In the genomic region with DNA sequence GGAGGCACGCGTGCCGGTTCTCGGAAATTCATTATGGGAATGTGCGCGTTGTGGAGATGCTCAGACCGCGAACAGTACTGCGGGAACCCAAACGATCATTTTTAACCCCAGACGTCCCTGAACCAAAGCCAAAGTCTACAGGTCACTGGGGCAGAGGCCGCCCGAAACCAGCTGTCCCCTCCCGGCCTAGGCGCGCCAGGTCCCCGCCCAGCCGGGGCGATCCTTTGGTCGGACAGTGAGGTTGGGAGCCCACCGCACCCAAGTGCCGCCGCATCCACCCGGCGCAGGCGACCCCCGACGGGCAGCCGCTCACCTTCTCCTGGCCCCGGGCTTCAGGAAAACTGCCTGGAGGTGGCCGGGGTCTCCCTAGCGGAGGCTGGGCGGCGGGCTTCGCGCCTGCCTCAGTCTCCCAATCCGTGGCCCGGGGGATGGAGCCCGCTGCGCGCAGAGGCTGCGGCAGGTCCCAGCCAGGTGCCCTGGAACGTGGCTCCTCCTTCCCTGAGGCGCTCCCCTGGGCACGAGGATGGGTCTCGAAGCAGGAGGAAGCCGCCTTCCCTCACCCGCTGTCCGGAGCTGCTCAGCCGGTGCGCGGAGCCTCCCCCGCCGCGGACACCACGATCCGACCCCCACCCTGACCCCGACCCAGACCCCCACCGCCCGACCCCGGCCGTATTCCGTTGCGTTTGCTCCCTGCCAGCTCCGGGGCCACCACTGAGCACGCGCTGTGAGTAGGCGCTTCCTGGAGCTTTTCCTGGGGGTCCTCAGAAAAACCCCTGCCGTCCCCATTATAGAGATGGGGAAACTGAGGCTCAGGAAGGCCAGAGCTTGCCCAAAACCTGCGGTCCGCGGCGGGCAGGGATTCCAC, we compare ENCODE assay signal across 8 cellular contexts. TPM values are rescaled to one million over a fixed set of nuclear protein-coding genes. Genes with fewer than 3 reads are reported as not detected.
DNase-seq lines count a peak whose midpoint lies in the region; ATAC-seq and TF ChIP-seq lines count a peak whose summit lies in the region.

No MANE protein-coding gene starts in this region.

- DNase-seq in GM12865 (ENCODE audit: low read depth) (peak; percentile 40), RPMI8226 (peak; percentile 55), fibroblast of the aortic adventitia (ENCODE audit: low read depth) (no peak), sigmoid colon (no peak), kidney tubule cell (ENCODE audit: low spot score) (no peak), LoVo (ENCODE audit: low spot score) (no peak), KG1 (lab: John Stamatoyannopoulos, UW) (no peak)

- no peak for TF ChIP-seq POLR2A in sigmoid colon (IDR thresholded peaks at IDR 0.05)

- no peaks in the 10 kb centered on the region for H3K9me3 ChIP-seq in sigmoid colon

- ATAC-seq in HG02870 (IDR thresholded peaks at IDR 0.05; ENCODE audit: unreplicated experiment): no peak

- peaks cover 0 to 35% (median 24%) of the 10 kb centered on the region in 4 donors for H3K4me1 ChIP-seq in sigmoid colon

- peaks cover 10 to 75% (median 42%) of the 10 kb centered on the region in 3 donors for H3K27me3 ChIP-seq in sigmoid colon

- TF ChIP-seq EP300 in sigmoid colon (IDR thresholded peaks at IDR 0.05): no peak

- H3K27ac ChIP-seq in sigmoid colon: peak overlapping the region in 2 of 4 donors; percentile 7 to 41

- H3K4me3 ChIP-seq in GM12865 (ENCODE audit: low read depth, low read length): peak overlapping the region; percentile 82
- peak overlapping the region; percentile 28 for H3K4me3 ChIP-seq in fibroblast of the aortic adventitia (ENCODE audit: low read depth, low read length)
- H3K4me3 ChIP-seq in sigmoid colon: peak overlapping the region; percentile 11 to 65 (median 48)

- no peaks in the 10 kb centered on the region for H3K36me3 ChIP-seq in sigmoid colon

- no peak for TF ChIP-seq CTCF in GM12865 (IDR thresholded peaks at IDR 0.05; ENCODE audit: insufficient read depth, low read depth, low read length, missing control alignments)
- no peak for TF ChIP-seq CTCF in fibroblast of the aortic adventitia (IDR thresholded peaks at IDR 0.05; ENCODE audit: insufficient read depth, low read length)
- no peak for TF ChIP-seq CTCF in sigmoid colon (IDR thresholded peaks at IDR 0.05)

- WGBS in sigmoid colon, 2 donors: 2 to 3% methylated on average over 73 of the region's 73 CpGs

- intact Hi-C loops in sigmoid colon (cut with DNase I): loop anchor here (1.0 to 5.0 kb wide), 3 partner anchors 39 to 129 kb away; partner anchors contain the start of genes SUMO3 and UBE2G2

RNA-seq across cellular contexts. Expression of gene SLX9, which starts 8.1 kb away (rescaled TPM):
- 6.0 and 7.4 TPM in 2 replicates for total RNA-seq in fibroblast of the aortic adventitia (ENCODE audit: low replicate concordance)
- total RNA-seq in sigmoid colon: 10 to 100 TPM; 18.3 to 38.8 (median 22.0) TPM
- 10 to 100 TPM in 2 of 3 donors, 1 to 10 TPM in 1; 9.7 to 31.9 (median 15.0) TPM for polyA plus RNA-seq in sigmoid colon

RNA-seq across cellular contexts. Expression of gene ITGB2, which starts 11.0 kb away (rescaled TPM):
- total RNA-seq in fibroblast of the aortic adventitia (ENCODE audit: low replicate concordance): 0.09 TPM in 1 of 2 replicates, not detected in the other
- 10 to 100 TPM; 14.7 to 82.0 (median 48.5) TPM for total RNA-seq in sigmoid colon
- 100 to 1,000 TPM in 1 of 3 donors, 10 to 100 TPM in 2; 21.0 to 103 (median 60.5) TPM for polyA plus RNA-seq in sigmoid colon

RNA-seq across cellular contexts. Expression of gene PTTG1IP, which starts 58.2 kb away (rescaled TPM):
- 226 and 233 TPM in 2 replicates for total RNA-seq in fibroblast of the aortic adventitia (ENCODE audit: low replicate concordance)
- 100 to 1,000 TPM; 158 to 208 (median 188) TPM for total RNA-seq in sigmoid colon
- polyA plus RNA-seq in sigmoid colon: 100 to 1,000 TPM in 1 of 3 donors, 10 to 100 TPM in 2; 49.7 to 146 (median 59.5) TPM

Comparison
In these comparisons a context has a peak if more than half of its experiments do, and no peak if none do; other contexts are left out.
1. DNase-seq: peak in GM12865 (single experiment) and RPMI8226 (single experiment); none in fibroblast of the aortic adventitia (single experiment), sigmoid colon (single experiment), kidney tubule cell (single experiment), LoVo (single experiment) and KG1 (single experiment).
2. H3K4me3 ChIP-seq: peak in every context shown above with its lines; median percentile 82 in GM12865; 48 in sigmoid colon; 28 in fibroblast of the aortic adventitia.
3. RNA of gene ITGB2, which starts 11.0 kb away (total RNA-seq): 14.7 to 82.0 TPM in sigmoid colon; 0.09 TPM in fibroblast of the aortic adventitia; every median in the first group is over 10 times any median in the second.